In genomic region chr16:27972500-27972899, GRCh38 we compare ENCODE assay signal across 9 cellular contexts.
DNase-seq lines count a peak whose midpoint lies in the region; ATAC-seq and FAIRE-seq lines count a peak whose summit lies in the region.
"Had no signal": no experiment of that assay in that cellular context is flagged by ENCODE, and none has a peak within 500 bp of the region (broad histone marks: within the 10 kb centered on the region; RNA-seq: fewer than 3 reads in every experiment).

No MANE protein-coding gene starts in this region.

- peak; percentile 21 to 52 for DNase-seq in AML-193 (lab: John Stamatoyannopoulos, UW)
- peak; percentile 48 for DNase-seq in GM18507 (ENCODE audit: extremely low spot score, insufficient read length, low read depth)
- DNase-seq in NCI-H510A treated with DMSO at 0.1 percent for 48 hours (lab: John Stamatoyannopoulos, UW) = peak; percentile 81
- peak; percentile 19 for DNase-seq in activated T-cell treated with anti-CD3 and anti-CD28 coated beads for 4 hours
- peak; percentile 61 for DNase-seq in germinal center (ENCODE audit: low spot score)
- peak; percentile 25 for DNase-seq in sciatic nerve (ENCODE audit: low spot score)
- no peak for DNase-seq in retina
- DNase-seq: pancreas had no signal

- FAIRE-seq in GM18507 (lab: Jason Lieb, UNC) = peak; percentile 81
- FAIRE-seq: pancreas had no signal

- ATAC-seq in sciatic nerve (no peak), HG02973 (IDR thresholded peaks at IDR 0.05; ENCODE audit: unreplicated experiment) (no peak)

- intact Hi-C loops in sciatic nerve (cut with DNase I) = no loop called here
